23 cellular contexts compared by ENCODE assay signal in genomic region chr1:244636488-244637259, GRCh38. TPM values are rescaled to one million over a fixed set of nuclear protein-coding genes. Genes with fewer than 3 reads are reported as not detected.
A peak's percentile ranks its signal among the peaks of the same experiment; 100 is the strongest.
DNase-seq lines count a peak whose midpoint lies in the region; ATAC-seq, FAIRE-seq and TF ChIP-seq lines count a peak whose summit lies in the region.
"Had no signal": no experiment of that assay in that cellular context is flagged by ENCODE, and none has a peak within 500 bp of the region (broad histone marks: within the 10 kb centered on the region; RNA-seq: fewer than 3 reads in every experiment).

No MANE protein-coding gene starts in this region.

- H2BK5ac ChIP-seq in mesendoderm (ENCODE audit: low read length) = no peak overlapping the region

- peak; percentile 32 to 70; a peak in 3 of 4 replicates for TF ChIP-seq CTCF in GM23338 (conservative IDR thresholded peaks at IDR 0.05; ENCODE audit: low read depth in 2 of 2)
- TF ChIP-seq CTCF in HEK293 (tag by site-specific recombination; IDR thresholded peaks at IDR 0.05) = no peak
- peak; percentile 27 to 42 (median 30); a peak in 4 of 6 replicates for TF ChIP-seq CTCF in K562 (IDR thresholded peaks at IDR 0.05 in 2 of 3, conservative IDR thresholded peaks at IDR 0.05 in 1 of 3; ENCODE audit: insufficient read depth in 2 of 3, low read depth in 1 of 3, low read length in 3 of 3)

- no peaks in the 10 kb centered on the region for H3K79me2 ChIP-seq in GM23338 (replicated peaks; ENCODE audit: insufficient read depth)
- H3K79me2 ChIP-seq in K562 (ENCODE audit: control insufficient read depth, insufficient read depth, low read length) = no peaks in the 10 kb centered on the region
- H3K79me2 ChIP-seq in mesendoderm (ENCODE audit: control insufficient read depth, insufficient read depth, low read length) = no peaks in the 10 kb centered on the region

- H3F3A ChIP-seq in GM23338 (replicated peaks; ENCODE audit: low read depth) = no peaks in the 10 kb centered on the region

- H2AFZ ChIP-seq in GM23338 (no peak overlapping the region), K562 (ENCODE audit: low read depth, low read length) (no peak overlapping the region)

- H3K4ac ChIP-seq in mesendoderm (ENCODE audit: low read depth, low read length) = no peak overlapping the region

- H3K9ac ChIP-seq in K562 (ENCODE audit: insufficient read depth in 1 of 2, low read depth in 2 of 2, low read length in 2 of 2) (no peak overlapping the region), mesendoderm (ENCODE audit: low read length) (no peak overlapping the region)
- H3K9ac ChIP-seq: BLaER1 treated with 17β-estradiol and CSF1 and Interleukin-3, amounts not matched to agents 10 nM and 100 nM had no signal

- H3K4me3 ChIP-seq in GM23338 = no peak overlapping the region
- H3K4me3 ChIP-seq in HEK293 (ENCODE audit: low read depth, low read length) = no peak overlapping the region
- no peak overlapping the region for H3K4me3 ChIP-seq in K562
- H3K4me3 ChIP-seq in mesendoderm (ENCODE audit: low read length) = no peak overlapping the region
- H3K4me3 ChIP-seq: BLaER1 treated with 17β-estradiol and CSF1 and Interleukin-3, amounts not matched to agents 10 nM and 100 nM; MG63 had no signal

- in situ Hi-C loops in K562 (cut with MboI) = no loop called here

- peaks cover 2% of the 10 kb centered on the region; the same call in 1 of the 3 replicates for H3K36me3 Mint-ChIP-seq in GM23338 (ENCODE audit: low read depth)
- H3K36me3 Mint-ChIP-seq in activated CD4-positive, alpha-beta T cell treated with anti-CD3 and anti-CD28 coated beads, Interleukin-2, amount 10 ng/mL, durations not matched to agents 24 days and 14 days (ENCODE audit: low read depth) = no peaks in the 10 kb centered on the region

- H3K27me3 ChIP-seq in GM23338 (ENCODE audit: insufficient read depth) (no peaks in the 10 kb centered on the region), K562 (ENCODE audit: control insufficient read depth in 2 of 2, insufficient read depth in 2 of 2, low read length in 2 of 2) (peaks cover 25 to 41% of the 10 kb centered on the region in 2 experiments), mesendoderm (ENCODE audit: insufficient read depth, low read length, poor library complexity) (no peaks in the 10 kb centered on the region)
- H3K27me3 ChIP-seq: BLaER1 treated with 17β-estradiol and CSF1 and Interleukin-3, amounts not matched to agents 10 nM and 100 nM had no signal

- H3K9me2 ChIP-seq in GM23338 (ENCODE audit: insufficient read depth) = no peaks in the 10 kb centered on the region

- no peaks in the 10 kb centered on the region for H4K20me1 ChIP-seq in GM23338 (replicated peaks; ENCODE audit: insufficient read depth)
- no peaks in the 10 kb centered on the region; the same call in 1 of the 2 replicates for H4K20me1 ChIP-seq in K562 (replicated peaks; ENCODE audit: control insufficient read depth, insufficient read depth, low read length)
- H4K20me1 ChIP-seq: BLaER1 treated with 17β-estradiol and CSF1 and Interleukin-3, amounts not matched to agents 10 nM and 100 nM had no signal

- H3K79me1 ChIP-seq in mesendoderm (ENCODE audit: low read length) = no peaks in the 10 kb centered on the region

- peak; percentile 33 for DNase-seq in GM23338 (ENCODE audit: low spot score)
- no peak for DNase-seq in K562 (ENCODE audit: extremely low read depth in 1 of 4, low spot score in 3 of 4)
- peak; percentile 40 for DNase-seq in mesendoderm
- no peak for DNase-seq in medulla oblongata (ENCODE audit: extremely low spot score)
- DNase-seq in activated CD4-positive, alpha-beta T cell treated with anti-CD3 and anti-CD28 coated beads, Interleukin-2, amount 10 ng/mL, durations not matched to agents 24 days and 14 days = no peak
- no peak for DNase-seq in SHP77 treated with DMSO at 0.1 percent for 48 hours (lab: John Stamatoyannopoulos, UW)
- DNase-seq: AML-193; CD4-positive, alpha-beta T cell; GOT3; KBM-7; MG63; NCI-H1105 treated with DMSO at 0.1 percent for 48 hours; NCI-H1694 treated with DMSO at 0.1 percent for 48 hours; NCI-H2081; NCI-H524; NCI-H748 treated with DMSO at 0.1 percent for 48 hours had no signal

- intact Hi-C loops in K562 (cut with micrococcal nuclease) = no loop called here
- intact Hi-C loops in activated CD4-positive, alpha-beta T cell treated with anti-CD3 and anti-CD28 coated beads, Interleukin-2, amount 10 ng/mL, durations not matched to agents 24 days and 14 days (cut with micrococcal nuclease) = no loop called here

- TF ChIP-seq POLR2A in K562 (conservative IDR thresholded peaks at IDR 0.05) = no peak

- no peak overlapping the region for H3K27ac ChIP-seq in GM23338 (ENCODE audit: low read depth)
- no peak overlapping the region for H3K27ac ChIP-seq in HEK293 (ENCODE audit: extremely low read depth, low read depth, low read length)
- H3K27ac ChIP-seq in K562 (ENCODE audit: extremely low read depth, low read depth, low read length) = no peak overlapping the region
- H3K27ac ChIP-seq in mesendoderm (ENCODE audit: low read depth, low read length) = no peak overlapping the region
- H3K27ac ChIP-seq: BLaER1 treated with 17β-estradiol and CSF1 and Interleukin-3, amounts not matched to agents 10 nM and 100 nM had no signal

- H3K4me1 Mint-ChIP-seq in GM23338 = no peaks in the 10 kb centered on the region
- H3K4me1 Mint-ChIP-seq in activated CD4-positive, alpha-beta T cell treated with anti-CD3 and anti-CD28 coated beads, Interleukin-2, amount 10 ng/mL, durations not matched to agents 24 days and 14 days = no peaks in the 10 kb centered on the region

- H4K8ac ChIP-seq in mesendoderm (ENCODE audit: low read depth, low read length) = no peak overlapping the region

- H3K9me3 ChIP-seq in HEK293 (ENCODE audit: control insufficient read depth, insufficient read depth, low read depth, low read length) = no peaks in the 10 kb centered on the region
- no peaks in the 10 kb centered on the region for H3K9me3 ChIP-seq in K562 (replicated peaks; ENCODE audit: control insufficient read depth, insufficient read depth, low read depth, low read length)

- CTCF ChIA-PET in HEK293 (lab: Yijun Ruan, JAX) = interaction anchor here (0.6 to 1.0 kb wide), 3 partner anchors 156 to 406 kb away, joined by 3 read pairs; no protein-coding TSS in a partner anchor
- CTCF ChIA-PET in K562 (lab: Yijun Ruan, JAX; ENCODE audit: low intra/inter-chr PET ratio) = interaction anchor here (1.2 kb wide), 1 partner anchor 33 kb away, joined by 6 read pairs; no protein-coding TSS in a partner anchor

- TF ChIP-seq RAD21 in K562 (CRISPR knock-in tag; conservative IDR thresholded peaks at IDR 0.05 in 1 of 2, IDR thresholded peaks at IDR 0.05 in 1 of 2) = peak; percentile 11 to 43; a peak in 2 of 4 replicates

- H2BK15ac ChIP-seq in mesendoderm (replicated peaks; ENCODE audit: low read depth) = no peak overlapping the region

- ATAC-seq in GM23338 (peak; percentile 88), K562 (peak; percentile 84)
- ATAC-seq: SK-N-SH treated with all-trans-retinoic acid at 6 μM for 48 hours had no signal

- no peak for FAIRE-seq in K562 (lab: Jason Lieb, UNC)
- FAIRE-seq: A204.1, D721Med, G401.6, RCC 7860 had no signal

- no peaks in the 10 kb centered on the region for H3K36me3 ChIP-seq in GM23338 (ENCODE audit: insufficient read depth)
- H3K36me3 ChIP-seq in HEK293 (ENCODE audit: control insufficient read depth in 2 of 2, insufficient read depth in 1 of 2, low read length in 2 of 2) = no peaks in the 10 kb centered on the region
- H3K36me3 ChIP-seq in K562 (ENCODE audit: control insufficient read depth, insufficient read depth, low read length) = no peaks in the 10 kb centered on the region
- H3K36me3 ChIP-seq in mesendoderm (ENCODE audit: control insufficient read depth, insufficient read depth, low read length) = no peaks in the 10 kb centered on the region
- H3K36me3 ChIP-seq: BLaER1 treated with 17β-estradiol and CSF1 and Interleukin-3, amounts not matched to agents 10 nM and 100 nM; MG63 had no signal

- no peak overlapping the region for H3K27ac Mint-ChIP-seq in GM23338
- no peak overlapping the region for H3K27ac Mint-ChIP-seq in activated CD4-positive, alpha-beta T cell treated with anti-CD3 and anti-CD28 coated beads, Interleukin-2, amount 10 ng/mL, durations not matched to agents 24 days and 14 days
- H3K27ac Mint-ChIP-seq: CD4-positive, alpha-beta T cell had no signal

- no peak overlapping the region for H2AK5ac ChIP-seq in mesendoderm (ENCODE audit: low read length)

- no peak overlapping the region for H3K23ac ChIP-seq in mesendoderm (ENCODE audit: low read length)

- no peak overlapping the region for H3K56ac ChIP-seq in mesendoderm (ENCODE audit: low read length)

- H4K5ac ChIP-seq in mesendoderm (ENCODE audit: low read length) = no peak overlapping the region

- TF ChIP-seq EP300 in K562 (IDR thresholded peaks at IDR 0.05; ENCODE audit: low read length) = no peak

- under 1% methylated on average over 10 of the region's 10 CpGs for WGBS in K562 (ENCODE audit: insufficient coverage, low coverage, missing lambda C conversion rate)
- WGBS in mesendoderm (ENCODE audit: extremely low coverage, insufficient coverage, low lambda C conversion rate) = no CpG with 5 or more reads among the region's 10 CpGs

- H3K4me2 ChIP-seq in GM23338 (no peak overlapping the region), K562 (ENCODE audit: insufficient read depth, low read length) (no peak overlapping the region), mesendoderm (ENCODE audit: low read length) (no peak overlapping the region)
- H3K4me2 ChIP-seq: BLaER1 treated with 17β-estradiol and CSF1 and Interleukin-3, amounts not matched to agents 10 nM and 100 nM had no signal

- POLR2A ChIA-PET in HEK293 (lab: Yijun Ruan, JAX) (no interaction called here), K562 (lab: Yijun Ruan, JAX) (interaction anchor here (0.7 to 1.3 kb wide), 3 partner anchors 8 to 40 kb away, joined by 3 to 8 read pairs (median 4); no protein-coding TSS in a partner anchor)

- no peak overlapping the region for H3K18ac ChIP-seq in mesendoderm (ENCODE audit: low read length)

- BruUV-seq in K562 (replicated peaks; lab: Mats Ljungman, UMichigan) = no TSS peak

- no peaks in the 10 kb centered on the region for H3K27me3 Mint-ChIP-seq in GM23338 (ENCODE audit: insufficient read depth, low read depth, poor library complexity)
- peaks cover 11% of the 10 kb centered on the region for H3K27me3 Mint-ChIP-seq in activated CD4-positive, alpha-beta T cell treated with anti-CD3 and anti-CD28 coated beads, Interleukin-2, amount 10 ng/mL, durations not matched to agents 24 days and 14 days
- H3K27me3 Mint-ChIP-seq: CD4-positive, alpha-beta T cell had no signal

- H3K9me3 Mint-ChIP-seq in GM23338 = no peaks in the 10 kb centered on the region
- no peaks in the 10 kb centered on the region for H3K9me3 Mint-ChIP-seq in activated CD4-positive, alpha-beta T cell treated with anti-CD3 and anti-CD28 coated beads, Interleukin-2, amount 10 ng/mL, durations not matched to agents 24 days and 14 days
- H3K9me3 Mint-ChIP-seq: CD4-positive, alpha-beta T cell had no signal

- H3K4me1 ChIP-seq in GM23338 (ENCODE audit: insufficient read depth) = 0 out of 2 replicates have a peak, but pooled peaks cover 6% of the 10 kb centered on the region
- no peaks in the 10 kb centered on the region for H3K4me1 ChIP-seq in HEK293 (ENCODE audit: control insufficient read depth, insufficient read depth, low read length)
- no peaks in the 10 kb centered on the region for H3K4me1 ChIP-seq in K562 (replicated peaks in 1 of 2; ENCODE audit: control insufficient read depth in 2 of 2, insufficient read depth in 2 of 2, low read length in 2 of 2)
- no peaks in the 10 kb centered on the region for H3K4me1 ChIP-seq in mesendoderm (ENCODE audit: control insufficient read depth, low read depth, low read length)
- H3K4me1 ChIP-seq: BLaER1 treated with 17β-estradiol and CSF1 and Interleukin-3, amounts not matched to agents 10 nM and 100 nM had no signal

- no peak overlapping the region for H2BK120ac ChIP-seq in mesendoderm (ENCODE audit: low read depth, low read length)

- H3K9me1 ChIP-seq in K562 (ENCODE audit: control insufficient read depth, insufficient read depth, low read length) = no peaks in the 10 kb centered on the region

- H3K4me3 Mint-ChIP-seq in GM23338 = no peak overlapping the region
- no peak overlapping the region for H3K4me3 Mint-ChIP-seq in activated CD4-positive, alpha-beta T cell treated with anti-CD3 and anti-CD28 coated beads, Interleukin-2, amount 10 ng/mL, durations not matched to agents 24 days and 14 days
- H3K4me3 Mint-ChIP-seq: CD4-positive, alpha-beta T cell had no signal

RNA-seq across cellular contexts. Expression of gene DESI2, which starts 16.3 kb away (rescaled TPM):
- 145 and 175 TPM in 2 replicates for total RNA-seq in GM23338 (2014; rRNA removed; shearing (Covaris generic))
- polyA plus RNA-seq in GM23338 (2016; fragmentation: Nextera tagmentation; extraction: Ambion mirVana) (115 and 145 TPM in 2 replicates), K562 (2011; rRNA removed) (36.6 and 38.4 TPM in 2 replicates), K562 (2014; fragmentation: Illumina TruSeq; extraction: Trizol) (33.6 and 37.8 TPM in 2 replicates), K562 (2014; fragmentation: Nextera tagmentation; extraction: Ambion mirVana) (10 to 100 TPM; 17.4 to 20.4 TPM), K562 (2014; rRNA removed) (26.1 and 26.9 TPM in 2 replicates)
- total RNA-seq in K562 (2011; cell fraction: chromatin; rRNA removed; ENCODE audit: low replicate concordance) = 17.0 and 36.5 TPM in 2 replicates
- total RNA-seq in K562 (2011; cell fraction: nucleolus; rRNA removed) = 17.3 and 26.5 TPM in 2 replicates
- 29.8 and 42.3 TPM in 2 replicates for total RNA-seq in K562 (2011; cell fraction: nucleoplasm; rRNA removed)
- total RNA-seq in K562 (2014; rRNA removed) (40.8 TPM in 2 replicates), K562 (2014; rRNA removed; fragmentation: Illumina TruSeq; extraction: Trizol) (56.9 and 60.6 TPM in 2 replicates), K562 (2015; rRNA removed; fragmentation: Illumina TruSeq; extraction: Trizol) (52.4 and 59.4 TPM in 2 replicates), K562 (2021) (42.3 and 43.9 TPM in 2 replicates)
- polyA plus RNA-seq in K562 (2011; cell fraction: cytosol; rRNA removed) = 15.0 and 26.2 TPM in 2 replicates
- 19.6 and 27.0 TPM in 2 replicates for polyA plus RNA-seq in K562 (2011; cell fraction: nucleus; rRNA removed)
- 21.9 and 29.7 TPM in 2 replicates for polyA plus RNA-seq in K562 (2012)
- polyA minus RNA-seq in K562 (2011; rRNA and poly(A)+ RNA removed) = 55.3 and 64.0 TPM in 2 replicates
- 21.1 and 24.8 TPM in 2 replicates for polyA minus RNA-seq in K562 (2011; cell fraction: cytosol; rRNA and poly(A)+ RNA removed)
- polyA minus RNA-seq in K562 (2011; cell fraction: nucleus; rRNA and poly(A)+ RNA removed) = 25.3 and 40.5 TPM in 2 replicates
- polyA plus RNA-seq in mesendoderm (2013, experiment 1 of 2) = 47.8 TPM
- 49.1 TPM for polyA plus RNA-seq in mesendoderm (2013, experiment 2 of 2)
- total RNA-seq in activated CD4-positive, alpha-beta T cell treated with anti-CD3 and anti-CD28 coated beads, Interleukin-2, amount 10 ng/mL, durations not matched to agents 24 days and 14 days = 32.3 and 33.1 TPM in 2 replicates

Comparison
In these comparisons a context has a peak if more than half of its experiments do, and no peak if none do; other contexts are left out.
1. DNase-seq: peak in GM23338 (single experiment) and mesendoderm (single experiment); none in K562 (0 of 4), medulla oblongata (single experiment), activated CD4-positive, alpha-beta T cell treated with anti-CD3 and anti-CD28 coated beads, Interleukin-2, amount 10 ng/mL, durations not matched to agents 24 days and 14 days (single experiment) and SHP77 treated with DMSO at 0.1 percent for 48 hours (single experiment).